Comparison of ENCODE assay signal across 3 cellular contexts in the genomic region with DNA sequence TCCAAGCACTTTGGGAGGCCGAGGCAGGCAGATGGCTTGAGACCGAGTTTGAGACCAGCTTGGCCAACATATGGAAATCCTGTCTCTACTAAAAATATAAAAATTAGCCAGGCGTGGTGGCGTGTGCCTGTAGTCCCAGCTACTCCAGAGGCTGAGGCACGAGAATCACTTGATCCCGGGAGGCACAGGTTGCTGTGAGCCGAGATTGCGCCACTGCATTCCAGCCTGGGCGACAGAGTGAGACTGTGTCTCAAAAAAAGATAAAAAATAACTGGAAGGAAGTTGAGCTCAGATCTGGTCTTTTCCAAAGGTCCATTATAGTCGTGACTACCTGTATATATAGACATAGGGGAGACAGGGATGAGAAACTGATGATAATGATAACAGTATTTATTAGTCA. TPM values are rescaled to one million over a fixed set of nuclear protein-coding genes. Genes with fewer than 3 reads are reported as not detected.
"Had no signal": no experiment of that assay in that cellular context is flagged by ENCODE, and none has a peak within 500 bp of the region (broad histone marks: within the 10 kb centered on the region; RNA-seq: fewer than 3 reads in every experiment).

No MANE protein-coding gene starts in this region.

RNA-seq across cellular contexts. Expression of a gene that starts 24.0 kb away (rescaled TPM):
- total RNA-seq: astrocyte, endodermal cell, glomerular endothelial cell had no signal
